22 cellular contexts compared by ENCODE assay signal in genomic region chr2:240216197-240216596, GRCh38.
A peak's percentile ranks its signal among the peaks of the same experiment; 100 is the strongest.
DNase-seq lines count a peak whose midpoint lies in the region; ATAC-seq lines count a peak whose summit lies in the region.
"Had no signal": no experiment of that assay in that cellular context is flagged by ENCODE, and none has a peak within 500 bp of the region (broad histone marks: within the 10 kb centered on the region; RNA-seq: fewer than 3 reads in every experiment).

No MANE protein-coding gene starts in this region.

- H3K14ac ChIP-seq in neuronal stem cell (ENCODE audit: low read length), result no peak overlapping the region

- no peak overlapping the region for H2AFZ ChIP-seq in neuronal stem cell (ENCODE audit: low read length)

- no peaks in the 10 kb centered on the region for H3K27me3 Mint-ChIP-seq in activated naive CD4-positive, alpha-beta T cell treated with anti-CD3 and anti-CD28 coated beads for 36 hours (ENCODE audit: low read depth)
- H3K27me3 Mint-ChIP-seq in activated T-helper 1 cell treated with anti-CD3 and anti-CD28 coated beads, Interleukin-12 subunit alpha, Interleukin-12 subunit beta, Interleukin-2, Interleukin-4 antibody, amounts not matched to agents 30 ng/mL and 10 ng/mL and 1 ng/mL, durations not matched to agents 14 hours and 24 hours and 36 hours (ENCODE audit: insufficient read depth), result peaks cover 2% of the 10 kb centered on the region

- H2AK5ac ChIP-seq in neuronal stem cell (ENCODE audit: low read depth, low read length), result peak overlapping the region; percentile 96

- H3K4ac ChIP-seq in neuronal stem cell (ENCODE audit: low read length), result no peak overlapping the region

- H3K36me3 ChIP-seq in neuronal stem cell (replicated peaks in 1 of 2; ENCODE audit: control insufficient read depth in 2 of 2, insufficient read depth in 2 of 2, low read length in 2 of 2), result no peaks in the 10 kb centered on the region
- no peaks in the 10 kb centered on the region for H3K36me3 ChIP-seq in aorta (ENCODE audit: control insufficient read depth in 1 of 2, insufficient read depth in 2 of 2, low read length in 1 of 2)
- H3K36me3 ChIP-seq: MG63 had no signal

- H3K4me3 ChIP-seq in neuronal stem cell (ENCODE audit: low read length in 2 of 2) (no peak overlapping the region), aorta (ENCODE audit: low read length in 2 of 2) (no peak overlapping the region)
- H3K4me3 ChIP-seq: A549, GM12878, MG63 had no signal

- no peaks in the 10 kb centered on the region for H3K79me1 ChIP-seq in neuronal stem cell (ENCODE audit: low read depth, low read length)

- H3K4me2 ChIP-seq in neuronal stem cell (ENCODE audit: insufficient read depth, low read length, poor library complexity, severe bottlenecking), result no peak overlapping the region
- H3K4me2 ChIP-seq: A549 had no signal

- no peaks in the 10 kb centered on the region for H3K9me3 Mint-ChIP-seq in activated naive CD4-positive, alpha-beta T cell treated with anti-CD3 and anti-CD28 coated beads for 36 hours
- no peaks in the 10 kb centered on the region for H3K9me3 Mint-ChIP-seq in activated T-helper 1 cell treated with anti-CD3 and anti-CD28 coated beads, Interleukin-12 subunit alpha, Interleukin-12 subunit beta, Interleukin-2, Interleukin-4 antibody, amounts not matched to agents 30 ng/mL and 10 ng/mL and 1 ng/mL, durations not matched to agents 14 hours and 24 hours and 36 hours

- no peaks in the 10 kb centered on the region for H3K9me3 ChIP-seq in neuronal stem cell (replicated peaks in 1 of 2; ENCODE audit: control insufficient read depth in 2 of 2, insufficient read depth in 1 of 2, low read depth in 1 of 2, low read length in 2 of 2)
- H3K9me3 ChIP-seq in aorta (ENCODE audit: control insufficient read depth, low read length), result no peaks in the 10 kb centered on the region
- H3K9me3 ChIP-seq: A549, MG63 had no signal

- peak; percentile 0 for DNase-seq in activated naive CD4-positive, alpha-beta T cell treated with Interleukin-2 at 50 U/mL for 16 hours
- DNase-seq in activated naive CD4-positive, alpha-beta T cell treated with anti-CD3 and anti-CD28 coated beads for 36 hours, result no peak
- DNase-seq in caudate nucleus (lab: John Stamatoyannopoulos, UW), result no peak
- no peak for DNase-seq in neuronal stem cell (ENCODE audit: low spot score)
- peak; percentile 39 to 42 for DNase-seq in aorta
- no peak for DNase-seq in activated T-helper 1 cell treated with anti-CD3 and anti-CD28 coated beads, Interleukin-12 subunit alpha, Interleukin-12 subunit beta, Interleukin-2, Interleukin-4 antibody, amounts not matched to agents 30 ng/mL and 10 ng/mL and 1 ng/mL, durations not matched to agents 14 hours and 24 hours and 36 hours (ENCODE audit: low spot score)
- no peak for DNase-seq in substantia nigra (lab: John Stamatoyannopoulos, UW)
- DNase-seq: DMS 273 treated with DMSO at 0.1 percent for 48 hours, GDM1, IMR-90, Karpas-422, MG63, NCI-H1092, NCI-H146, NCI-H2081, NCI-H510A, NCI-H774, PC-3 had no signal

- no peaks in the 10 kb centered on the region for H3K36me3 Mint-ChIP-seq in activated naive CD4-positive, alpha-beta T cell treated with anti-CD3 and anti-CD28 coated beads for 36 hours (ENCODE audit: low read depth)
- H3K36me3 Mint-ChIP-seq in activated T-helper 1 cell treated with anti-CD3 and anti-CD28 coated beads, Interleukin-12 subunit alpha, Interleukin-12 subunit beta, Interleukin-2, Interleukin-4 antibody, amounts not matched to agents 30 ng/mL and 10 ng/mL and 1 ng/mL, durations not matched to agents 14 hours and 24 hours and 36 hours (ENCODE audit: low read depth), result no peaks in the 10 kb centered on the region

- H3K4me1 ChIP-seq in neuronal stem cell (ENCODE audit: control insufficient read depth in 2 of 2, insufficient read depth in 1 of 2, low read depth in 1 of 2, low read length in 2 of 2) (peaks cover 10 to 17% of the 10 kb centered on the region in 2 donors), aorta (ENCODE audit: control insufficient read depth in 1 of 2, insufficient read depth in 2 of 2, low read length in 2 of 2) (no peaks in the 10 kb centered on the region)

- no peak overlapping the region for H3K23ac ChIP-seq in neuronal stem cell (ENCODE audit: low read depth, low read length, poor library complexity)

- H3K27me3 ChIP-seq in neuronal stem cell (ENCODE audit: control insufficient read depth in 3 of 3, insufficient read depth in 3 of 3, low read depth in 1 of 3, low read length in 3 of 3) (peaks cover 0 to 13% (median 0%) of the 10 kb centered on the region in 3 experiments), aorta (ENCODE audit: control insufficient read depth in 1 of 2, insufficient read depth in 2 of 2, low read length in 1 of 2) (no peaks in the 10 kb centered on the region)
- H3K27me3 ChIP-seq: MG63 had no signal

- no peak overlapping the region for H3K27ac Mint-ChIP-seq in activated naive CD4-positive, alpha-beta T cell treated with anti-CD3 and anti-CD28 coated beads for 36 hours
- H3K27ac Mint-ChIP-seq in activated T-helper 1 cell treated with anti-CD3 and anti-CD28 coated beads, Interleukin-12 subunit alpha, Interleukin-12 subunit beta, Interleukin-2, Interleukin-4 antibody, amounts not matched to agents 30 ng/mL and 10 ng/mL and 1 ng/mL, durations not matched to agents 14 hours and 24 hours and 36 hours, result no peak overlapping the region

- no peak for ATAC-seq in aorta (ENCODE audit: low FRiP score)
- ATAC-seq: A549, GM12878, PC-3 had no signal

- CTCF ChIA-PET in activated naive CD4-positive, alpha-beta T cell treated with anti-CD3 and anti-CD28 coated beads for 36 hours (lab: Charles Lee), result no interaction called here

- no peak overlapping the region for H2BK12ac ChIP-seq in neuronal stem cell (ENCODE audit: low read length)

- peak overlapping the region; percentile 35 for H2BK120ac ChIP-seq in neuronal stem cell (ENCODE audit: low read depth, low read length)

- peak overlapping the region; percentile 93 for H3K18ac ChIP-seq in neuronal stem cell (ENCODE audit: low read length)

- no peak overlapping the region for H4K8ac ChIP-seq in neuronal stem cell (ENCODE audit: low read depth, low read length)

- H4K91ac ChIP-seq in neuronal stem cell (ENCODE audit: low read depth, low read length, poor library complexity), result no peak overlapping the region

- no peak overlapping the region for H3K9ac ChIP-seq in neuronal stem cell (ENCODE audit: low read depth, low read length, poor library complexity)

- H2BK15ac ChIP-seq in neuronal stem cell (ENCODE audit: low read length), result peak overlapping the region; percentile 93

- no peaks in the 10 kb centered on the region for H3K4me1 Mint-ChIP-seq in activated naive CD4-positive, alpha-beta T cell treated with anti-CD3 and anti-CD28 coated beads for 36 hours (ENCODE audit: low read depth)
- no peaks in the 10 kb centered on the region for H3K4me1 Mint-ChIP-seq in activated T-helper 1 cell treated with anti-CD3 and anti-CD28 coated beads, Interleukin-12 subunit alpha, Interleukin-12 subunit beta, Interleukin-2, Interleukin-4 antibody, amounts not matched to agents 30 ng/mL and 10 ng/mL and 1 ng/mL, durations not matched to agents 14 hours and 24 hours and 36 hours (ENCODE audit: low read depth)

- no peak overlapping the region for H3K4me3 Mint-ChIP-seq in activated naive CD4-positive, alpha-beta T cell treated with anti-CD3 and anti-CD28 coated beads for 36 hours
- no peak overlapping the region for H3K4me3 Mint-ChIP-seq in activated T-helper 1 cell treated with anti-CD3 and anti-CD28 coated beads, Interleukin-12 subunit alpha, Interleukin-12 subunit beta, Interleukin-2, Interleukin-4 antibody, amounts not matched to agents 30 ng/mL and 10 ng/mL and 1 ng/mL, durations not matched to agents 14 hours and 24 hours and 36 hours

- H3K27ac ChIP-seq in caudate nucleus (ENCODE audit: low read depth, low read length), result peak overlapping the region; percentile 84
- no peak overlapping the region for H3K27ac ChIP-seq in neuronal stem cell (replicated peaks; ENCODE audit: low read length)
- no peak overlapping the region for H3K27ac ChIP-seq in aorta (ENCODE audit: low read depth in 1 of 2, low read length in 2 of 2)
- no peak overlapping the region for H3K27ac ChIP-seq in substantia nigra (ENCODE audit: low read depth, low read length, poor library complexity, severe bottlenecking)
- H3K27ac ChIP-seq: A549, C4-2B, RWPE1 had no signal

- WGBS in neuronal stem cell (ENCODE audit: extremely low coverage in 2 of 2, insufficient read length in 2 of 2, insufficient replicate concordance in 1 of 2), 2 donors, result no CpG with 5 or more reads among the region's 7 CpGs
- 76 to 78% methylated on average over 7 of the region's 7 CpGs for WGBS in aorta, 2 donors

- intact Hi-C loops in activated naive CD4-positive, alpha-beta T cell treated with anti-CD3 and anti-CD28 coated beads for 36 hours (cut with micrococcal nuclease), result no loop called here
- intact Hi-C loops in aorta (cut with DNase I), result no loop called here
- intact Hi-C loops in activated T-helper 1 cell treated with anti-CD3 and anti-CD28 coated beads, Interleukin-12 subunit alpha, Interleukin-12 subunit beta, Interleukin-2, Interleukin-4 antibody, amounts not matched to agents 30 ng/mL and 10 ng/mL and 1 ng/mL, durations not matched to agents 14 hours and 24 hours and 36 hours (cut with micrococcal nuclease), result no loop called here

- H2BK5ac ChIP-seq in neuronal stem cell (ENCODE audit: low read length), result no peak overlapping the region

Comparison
In these comparisons a context has a peak if more than half of its experiments do, and no peak if none do; other contexts are left out.
1. DNase-seq: peak in activated naive CD4-positive, alpha-beta T cell treated with Interleukin-2 at 50 U/mL for 16 hours (single experiment) and aorta (2 of 2); none in activated naive CD4-positive, alpha-beta T cell treated with anti-CD3 and anti-CD28 coated beads for 36 hours (single experiment), caudate nucleus (0 of 61), neuronal stem cell (single experiment), activated T-helper 1 cell treated with anti-CD3 and anti-CD28 coated beads, Interleukin-12 subunit alpha, Interleukin-12 subunit beta, Interleukin-2, Interleukin-4 antibody, amounts not matched to agents 30 ng/mL and 10 ng/mL and 1 ng/mL, durations not matched to agents 14 hours and 24 hours and 36 hours (single experiment) and substantia nigra (0 of 49).